8 cellular contexts compared by ENCODE assay signal in the genomic region with DNA sequence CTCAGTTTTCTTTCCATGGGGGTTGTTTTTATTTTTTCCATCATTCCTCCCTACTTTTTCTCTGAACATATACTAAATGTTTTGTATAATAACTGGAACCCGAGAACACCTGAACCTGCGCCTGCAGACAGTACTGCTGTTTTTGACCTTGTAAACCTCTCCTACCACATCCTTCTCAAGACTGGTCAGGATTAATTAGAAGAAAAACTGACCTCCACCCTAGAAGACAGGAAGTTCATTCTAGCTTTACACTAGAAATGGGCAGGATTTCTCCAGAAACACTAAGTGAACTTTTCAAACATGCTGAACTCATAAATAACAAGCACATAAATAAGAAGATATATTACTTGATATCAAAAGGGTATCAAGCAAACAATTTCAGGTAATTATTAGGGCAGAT. TPM values are rescaled to one million over a fixed set of nuclear protein-coding genes. Genes with fewer than 3 reads are reported as not detected.
DNase-seq lines count a peak whose midpoint lies in the region; ATAC-seq and FAIRE-seq lines count a peak whose summit lies in the region.

No MANE protein-coding gene starts in this region.

- intact Hi-C loops in naive thymus-derived CD4-positive, alpha-beta T cell (cut with micrococcal nuclease) = loop anchor here (1.0 to 10.0 kb wide), 21 partner anchors 16 to 1970 kb away; a partner anchor contains a TSS
- intact Hi-C loops in posterior vena cava (cut with DNase I) = no loop called here

- H3K9me3 Mint-ChIP-seq in IgD-negative memory B cell = peaks cover 0 to 2% (median 0%) of the 10 kb centered on the region in 3 donors
- H3K9me3 Mint-ChIP-seq in activated CD8-positive, alpha-beta T cell treated with anti-CD3 and anti-CD28 coated beads, Interleukin-2, amount 10 ng/mL, durations not matched to agents 7 days and 5 days (ENCODE audit: insufficient read depth) = peaks cover 8% of the 10 kb centered on the region
- peaks cover 0 to 9% (median 0%) of the 10 kb centered on the region in 11 donors for H3K9me3 Mint-ChIP-seq in naive thymus-derived CD4-positive, alpha-beta T cell

- POLR2A ChIA-PET in activated CD8-positive, alpha-beta T cell treated with anti-CD3 and anti-CD28 coated beads, Interleukin-2, amount 10 ng/mL, durations not matched to agents 7 days and 5 days (lab: Charles Lee) = no interaction called here
- POLR2A ChIA-PET in naive thymus-derived CD4-positive, alpha-beta T cell (lab: Charles Lee) = interaction anchor here (0.8 kb wide), 1 partner anchor 111 kb away, joined by 3 read pairs; no protein-coding TSS in a partner anchor

- CTCF ChIA-PET in activated CD8-positive, alpha-beta T cell treated with anti-CD3 and anti-CD28 coated beads, Interleukin-2, amount 10 ng/mL, durations not matched to agents 7 days and 5 days (lab: Charles Lee) = interaction anchor here (3.4 kb wide), 1 partner anchor 40 kb away, joined by 22 read pairs; no protein-coding TSS in a partner anchor
- CTCF ChIA-PET in naive thymus-derived CD4-positive, alpha-beta T cell (lab: Charles Lee) = interaction anchor here (0.6 to 1.2 kb wide), 2 partner anchors 40 to 519 kb away, joined by 3 to 7 read pairs; no protein-coding TSS in a partner anchor

- peak overlapping the region in 2 of 3 donors; percentile 82 to 83 for H3K27ac Mint-ChIP-seq in IgD-negative memory B cell
- peak overlapping the region; percentile 95 for H3K27ac Mint-ChIP-seq in activated CD8-positive, alpha-beta T cell treated with anti-CD3 and anti-CD28 coated beads, Interleukin-2, amount 10 ng/mL, durations not matched to agents 7 days and 5 days
- H3K27ac Mint-ChIP-seq in naive thymus-derived CD4-positive, alpha-beta T cell = peak overlapping the region in 6 of 9 donors; percentile 12 to 96 (median 88)

- peaks cover 4% of the 10 kb centered on the region for H3K36me3 Mint-ChIP-seq in IgD-negative memory B cell
- peaks cover 22% of the 10 kb centered on the region for H3K36me3 Mint-ChIP-seq in activated CD8-positive, alpha-beta T cell treated with anti-CD3 and anti-CD28 coated beads, Interleukin-2, amount 10 ng/mL, durations not matched to agents 7 days and 5 days (ENCODE audit: low read depth)
- H3K36me3 Mint-ChIP-seq in naive thymus-derived CD4-positive, alpha-beta T cell = peaks cover 0 to 5% (median 0%) of the 10 kb centered on the region in 5 donors

- H3K4me1 Mint-ChIP-seq in IgD-negative memory B cell = peaks cover 27 to 38% (median 33%) of the 10 kb centered on the region in 3 donors
- H3K4me1 Mint-ChIP-seq in activated CD8-positive, alpha-beta T cell treated with anti-CD3 and anti-CD28 coated beads, Interleukin-2, amount 10 ng/mL, durations not matched to agents 7 days and 5 days (ENCODE audit: low read depth) = peaks cover 40% of the 10 kb centered on the region
- H3K4me1 Mint-ChIP-seq in naive thymus-derived CD4-positive, alpha-beta T cell = peaks cover 8 to 37% (median 27%) of the 10 kb centered on the region in 7 donors

- FAIRE-seq in HTR-8/SVneo (lab: Jason Lieb, UNC) = no peak

- no peak overlapping the region for H3K27ac ChIP-seq in naive thymus-derived CD4-positive, alpha-beta T cell (ENCODE audit: low read depth, low read length)

- peaks cover 0 to 3% (median 0%) of the 10 kb centered on the region in 3 experiments for H3K36me3 ChIP-seq in naive thymus-derived CD4-positive, alpha-beta T cell (ENCODE audit: control insufficient read depth in 2 of 3, insufficient read depth in 3 of 3, low read length in 3 of 3)

- H3K4me3 ChIP-seq in naive thymus-derived CD4-positive, alpha-beta T cell (ENCODE audit: low read length) = no peak overlapping the region

- ATAC-seq in activated CD8-positive, alpha-beta T cell treated with anti-CD3 and anti-CD28 coated beads, Interleukin-2, amount 10 ng/mL, durations not matched to agents 7 days and 5 days = no peak
- ATAC-seq in naive thymus-derived CD4-positive, alpha-beta T cell = no peak

- no peaks in the 10 kb centered on the region for H3K9me3 ChIP-seq in naive thymus-derived CD4-positive, alpha-beta T cell (ENCODE audit: control insufficient read depth in 2 of 3, low read length in 3 of 3)

- H3K27me3 Mint-ChIP-seq in IgD-negative memory B cell = no peaks in the 10 kb centered on the region
- H3K27me3 Mint-ChIP-seq in activated CD8-positive, alpha-beta T cell treated with anti-CD3 and anti-CD28 coated beads, Interleukin-2, amount 10 ng/mL, durations not matched to agents 7 days and 5 days (ENCODE audit: low read depth) = no peaks in the 10 kb centered on the region
- H3K27me3 Mint-ChIP-seq in naive thymus-derived CD4-positive, alpha-beta T cell = peaks cover 0 to 3% (median 0%) of the 10 kb centered on the region in 5 donors

- peaks cover 5 to 15% of the 10 kb centered on the region in 2 donors for H3K4me1 ChIP-seq in naive thymus-derived CD4-positive, alpha-beta T cell (ENCODE audit: control insufficient read depth in 2 of 2, insufficient read depth in 2 of 2, low read length in 2 of 2)

- peak overlapping the region in 2 of 4 donors; percentile 61 to 95 for H3K4me3 Mint-ChIP-seq in IgD-negative memory B cell
- H3K4me3 Mint-ChIP-seq in activated CD8-positive, alpha-beta T cell treated with anti-CD3 and anti-CD28 coated beads, Interleukin-2, amount 10 ng/mL, durations not matched to agents 7 days and 5 days = peak overlapping the region; percentile 96
- peak overlapping the region in 7 of 10 donors; percentile 8 to 98 (median 96) for H3K4me3 Mint-ChIP-seq in naive thymus-derived CD4-positive, alpha-beta T cell

- H3K27me3 ChIP-seq in naive thymus-derived CD4-positive, alpha-beta T cell (ENCODE audit: control insufficient read depth in 2 of 2, insufficient read depth in 2 of 2, low read length in 2 of 2) = no peaks in the 10 kb centered on the region

- DNase-seq in CD1c-positive myeloid dendritic cell (ENCODE audit: extremely low spot score) (peak; percentile 27), DMS114 treated with DMSO at 0.1 percent for 48 hours (lab: John Stamatoyannopoulos, UW; ENCODE audit: unreplicated experiment) (no peak), HTR-8/SVneo (ENCODE audit: insufficient read length, low spot score) (no peak), NK-92 (lab: John Stamatoyannopoulos, UW; ENCODE audit: unreplicated experiment) (no peak), posterior vena cava (ENCODE audit: low spot score) (no peak)
- DNase-seq in activated CD8-positive, alpha-beta T cell treated with anti-CD3 and anti-CD28 coated beads, Interleukin-2, amount 10 ng/mL, durations not matched to agents 7 days and 5 days = no peak
- no peak for DNase-seq in naive thymus-derived CD4-positive, alpha-beta T cell

RNA-seq across cellular contexts. Expression of a gene that starts 0.8 kb away (rescaled TPM):
- 22.9 TPM for polyA plus RNA-seq in IgD-negative memory B cell
- 10 to 100 TPM; 74.2 to 79.6 TPM for total RNA-seq in activated CD8-positive, alpha-beta T cell treated with anti-CD3 and anti-CD28 coated beads, Interleukin-2, amount 10 ng/mL, durations not matched to agents 7 days and 5 days
- 10 to 100 TPM; 14.2 to 67.0 (median 18.3) TPM for total RNA-seq in naive thymus-derived CD4-positive, alpha-beta T cell
- polyA plus RNA-seq in naive thymus-derived CD4-positive, alpha-beta T cell = 10 to 100 TPM in 1 of 2 donors, 1 to 10 TPM in 1; 9.0 to 14.9 TPM
- total RNA-seq in posterior vena cava = 100 to 1,000 TPM in 1 of 2 donors, 10 to 100 TPM in 1; 76.4 to 112 TPM

Comparison
In these comparisons a context has a peak if more than half of its experiments do, and no peak if none do; other contexts are left out.
1. intact Hi-C loops: an anchor here in naive thymus-derived CD4-positive, alpha-beta T cell (1.0 to 10.0 kb wide); none called in posterior vena cava.